14 cellular contexts compared by ENCODE assay signal in the genomic region with DNA sequence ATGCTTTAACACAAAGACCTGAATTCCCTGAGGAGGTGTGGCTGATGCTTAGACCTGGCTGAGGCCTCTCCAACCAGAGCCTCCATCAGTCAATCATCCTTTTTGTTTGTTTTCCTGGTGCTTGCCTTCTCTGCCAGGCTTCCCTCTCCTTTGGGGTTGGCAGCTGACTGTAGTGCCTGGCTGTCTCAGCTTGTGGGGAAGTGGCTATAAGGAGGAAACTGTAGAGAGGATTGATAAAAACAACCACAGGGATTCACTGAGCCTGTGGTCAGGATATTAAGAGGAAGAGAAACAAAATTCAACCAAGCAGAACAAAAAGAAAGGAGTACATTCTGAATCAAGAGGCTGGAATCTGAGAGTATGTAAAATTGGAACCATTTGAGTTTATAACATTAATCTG. TPM values are rescaled to one million over a fixed set of nuclear protein-coding genes. Genes with fewer than 3 reads are reported as not detected.
A peak's percentile ranks its signal among the peaks of the same experiment; 100 is the strongest.
DNase-seq lines count a peak whose midpoint lies in the region; ATAC-seq, FAIRE-seq and TF ChIP-seq lines count a peak whose summit lies in the region.
"Not testable (repeated sequence)": the region's sequence is repeated elsewhere in the genome, so short reads cannot be mapped to it uniquely, and the experiment has no call there.
"Had no signal": no experiment of that assay in that cellular context is flagged by ENCODE, and none has a peak within 500 bp of the region (broad histone marks: within the 10 kb centered on the region; RNA-seq: fewer than 3 reads in every experiment).

No MANE protein-coding gene starts in this region.

- FAIRE-seq in A204.1 (lab: Jason Lieb, UNC) = peak; percentile 27
- FAIRE-seq in GM18507 (lab: Jason Lieb, UNC) = peak; percentile 65

- not testable (repeated sequence) for H3K4me3 ChIP-seq in lower lobe of right lung; naive thymus-derived CD4-positive, alpha-beta T cell (ENCODE audit: low read length); upper lobe of left lung

- H3K9me3 Mint-ChIP-seq in activated B cell treated with CpG ODN at 0.5 μM for 24 hours; naive thymus-derived CD4-positive, alpha-beta T cell: not testable (repeated sequence)

- intact Hi-C loops in activated B cell treated with CpG ODN at 0.5 μM for 24 hours (cut with micrococcal nuclease); left ventricle myocardium superior (cut with micrococcal nuclease); lower lobe of right lung (cut with DNase I); naive thymus-derived CD4-positive, alpha-beta T cell (cut with micrococcal nuclease): not testable (repeated sequence)

- H3K4me1 Mint-ChIP-seq in activated B cell treated with CpG ODN at 0.5 μM for 24 hours; naive thymus-derived CD4-positive, alpha-beta T cell: not testable (repeated sequence)

- CTCF ChIA-PET in activated B cell treated with CpG ODN at 0.5 μM for 24 hours (lab: Charles Lee); naive thymus-derived CD4-positive, alpha-beta T cell (lab: Charles Lee): not testable (repeated sequence)

- H3K27ac Mint-ChIP-seq in activated B cell treated with CpG ODN at 0.5 μM for 24 hours; naive thymus-derived CD4-positive, alpha-beta T cell: not testable (repeated sequence)

- not testable (repeated sequence) for H3K4me1 ChIP-seq in lower lobe of right lung; naive thymus-derived CD4-positive, alpha-beta T cell (ENCODE audit: control insufficient read depth in 2 of 2, insufficient read depth in 2 of 2, low read length in 2 of 2); upper lobe of left lung

- POLR2A ChIA-PET in activated B cell treated with CpG ODN at 0.5 μM for 24 hours (lab: Charles Lee); naive thymus-derived CD4-positive, alpha-beta T cell (lab: Charles Lee): not testable (repeated sequence)

- not testable (repeated sequence) for TF ChIP-seq POLR2A in upper lobe of left lung (IDR thresholded peaks at IDR 0.05)

- H3K4me3 Mint-ChIP-seq in activated B cell treated with CpG ODN at 0.5 μM for 24 hours; naive thymus-derived CD4-positive, alpha-beta T cell: not testable (repeated sequence)

- H3K27ac ChIP-seq in lower lobe of right lung; naive thymus-derived CD4-positive, alpha-beta T cell (ENCODE audit: low read depth, low read length); upper lobe of left lung: not testable (repeated sequence)

- TF ChIP-seq CTCF in activated B cell treated with CpG ODN at 0.5 μM for 24 hours (IDR thresholded peaks at IDR 0.05); lower lobe of right lung (IDR thresholded peaks at IDR 0.05); upper lobe of left lung (IDR thresholded peaks at IDR 0.05): not testable (repeated sequence)

- not testable (repeated sequence) for H3K36me3 ChIP-seq in lower lobe of right lung; naive thymus-derived CD4-positive, alpha-beta T cell (ENCODE audit: control insufficient read depth in 2 of 3, insufficient read depth in 3 of 3, low read length in 3 of 3); upper lobe of left lung

- not testable (repeated sequence) for H3K9me3 ChIP-seq in lower lobe of right lung; naive thymus-derived CD4-positive, alpha-beta T cell (ENCODE audit: control insufficient read depth in 2 of 3, low read length in 3 of 3); upper lobe of left lung

- not testable (repeated sequence) for TF ChIP-seq EP300 in upper lobe of left lung (IDR thresholded peaks at IDR 0.05)

- not testable (repeated sequence) for DNase-seq in GM18507 (ENCODE audit: extremely low spot score, insufficient read length, low read depth); activated B cell treated with CpG ODN at 0.5 μM for 24 hours; left ventricle myocardium superior; lower lobe of right lung; naive thymus-derived CD4-positive, alpha-beta T cell; upper lobe of left lung

- not testable (repeated sequence) for H3K27me3 Mint-ChIP-seq in activated B cell treated with CpG ODN at 0.5 μM for 24 hours; naive thymus-derived CD4-positive, alpha-beta T cell

- H3K36me3 Mint-ChIP-seq in activated B cell treated with CpG ODN at 0.5 μM for 24 hours (ENCODE audit: low read depth); naive thymus-derived CD4-positive, alpha-beta T cell: not testable (repeated sequence)

- peak; percentile 36 for ATAC-seq in activated B cell treated with CpG ODN at 0.5 μM for 24 hours (ENCODE audit: low read depth)
- ATAC-seq in left ventricle myocardium superior = peak; percentile 45
- peak; percentile 66 to 77 for ATAC-seq in lower lobe of right lung
- peak; percentile 55 for ATAC-seq in naive thymus-derived CD4-positive, alpha-beta T cell
- peak; percentile 66 to 74 for ATAC-seq in upper lobe of left lung (ENCODE audit: low FRiP score in 2 of 2)

- H3K27me3 ChIP-seq in lower lobe of right lung (ENCODE audit: low read depth); naive thymus-derived CD4-positive, alpha-beta T cell (ENCODE audit: control insufficient read depth in 2 of 2, insufficient read depth in 2 of 2, low read length in 2 of 2); upper lobe of left lung: not testable (repeated sequence)

RNA-seq across cellular contexts. Expression of a gene that starts 4.4 kb away (rescaled TPM):
- total RNA-seq in activated B cell treated with CpG ODN at 0.5 μM for 24 hours (72.3 and 77.5 TPM in 2 replicates), left ventricle myocardium superior (12.6 TPM), lower lobe of right lung (31.9 TPM), upper lobe of left lung (10 to 100 TPM in 4 of 6 donors, 1 to 10 TPM in 2; 5.4 to 33.9 (median 22.0) TPM)
- 10 to 100 TPM in 1 of 5 experiments, 1 to 10 TPM in 3, not detected in 1; 2.2 to 13.9 (median 5.2) TPM for total RNA-seq in naive thymus-derived CD4-positive, alpha-beta T cell
- under 1 TPM in 1 of 2 donors, not detected in 1; 0.24 TPM for polyA plus RNA-seq in naive thymus-derived CD4-positive, alpha-beta T cell
- total RNA-seq: A673; Calu3; CD8-positive, alpha-beta T cell; H1; H9; IMR-90 had no signal
- polyA plus RNA-seq: AG04450, IMR-90 had no signal

RNA-seq across cellular contexts. Expression of a gene that starts 27.5 kb away (rescaled TPM):
- total RNA-seq in activated B cell treated with CpG ODN at 0.5 μM for 24 hours (not detected in 2 replicates), left ventricle myocardium superior (3.3 TPM), lower lobe of right lung (50.1 TPM), upper lobe of left lung (10 to 100 TPM in 5 of 6 donors, 1 to 10 TPM in 1; 6.3 to 59.2 (median 20.4) TPM)
- 1 to 10 TPM in 1 of 5 experiments, under 1 TPM in 1, not detected in 3; 0.85 to 4.1 TPM for total RNA-seq in naive thymus-derived CD4-positive, alpha-beta T cell
- polyA plus RNA-seq in naive thymus-derived CD4-positive, alpha-beta T cell = not detected
- total RNA-seq: A673; Calu3; CD8-positive, alpha-beta T cell; H1; H9; IMR-90 had no signal
- polyA plus RNA-seq: AG04450, H1, IMR-90 had no signal

RNA-seq across cellular contexts. Expression of a gene that starts 48.5 kb away (rescaled TPM):
- total RNA-seq in activated B cell treated with CpG ODN at 0.5 μM for 24 hours (175 and 178 TPM in 2 replicates), left ventricle myocardium superior (not detected), lower lobe of right lung (0.32 TPM), upper lobe of left lung (1 to 10 TPM in 2 of 6 donors, under 1 TPM in 1, not detected in 3; 0.52 to 1.2 (median 1.0) TPM)
- 1 to 10 TPM in 1 of 5 experiments, under 1 TPM in 3, not detected in 1; 0.32 to 1.8 (median 0.53) TPM for total RNA-seq in naive thymus-derived CD4-positive, alpha-beta T cell
- under 1 TPM; 0.56 to 0.59 TPM for polyA plus RNA-seq in naive thymus-derived CD4-positive, alpha-beta T cell
- total RNA-seq: A673; Calu3; CD8-positive, alpha-beta T cell; H1; H9 had no signal
- polyA plus RNA-seq: H1 had no signal

Comparison
In these comparisons a context has a peak if more than half of its experiments do, and no peak if none do; other contexts are left out.
1. RNA of a gene that starts 48.5 kb away (total RNA-seq): 175 to 178 TPM in activated B cell treated with CpG ODN at 0.5 μM for 24 hours; 0.52 to 1.2 TPM in upper lobe of left lung, 0.32 to 1.8 TPM in naive thymus-derived CD4-positive, alpha-beta T cell, 0.32 TPM in lower lobe of right lung (single experiment) and not detected in left ventricle myocardium superior (single experiment); every median in the first group is over 10 times any median in the second.
2. Peak in every context shown above with its lines, with median percentiles within 50 percentile points of each other: ATAC-seq.